Comparison of ENCODE assay signal across 6 cellular contexts in genomic region chrX:56031409-56031808, GRCh38.
"Had no signal": no experiment of that assay in that cellular context is flagged by ENCODE, and none has a peak within 500 bp of the region (broad histone marks: within the 10 kb centered on the region; RNA-seq: fewer than 3 reads in every experiment).

No MANE protein-coding gene starts in this region.

- DNase-seq: GM23248, GOT3, H9, HCEC 1CT, KBM-7 had no signal

- H3K27ac Mint-ChIP-seq: H9 had no signal

- H3K4me3 Mint-ChIP-seq: H9, IgD-negative memory B cell had no signal

- H3K27me3 Mint-ChIP-seq: IgD-negative memory B cell had no signal
